In genomic region chr3:187101184-187102072, GRCh38 we compare ENCODE assay signal across 9 cellular contexts. TPM values are rescaled to one million over a fixed set of nuclear protein-coding genes. Genes with fewer than 3 reads are reported as not detected.
DNase-seq lines count a peak whose midpoint lies in the region; ATAC-seq and TF ChIP-seq lines count a peak whose summit lies in the region.
"Had no signal": no experiment of that assay in that cellular context is flagged by ENCODE, and none has a peak within 500 bp of the region (broad histone marks: within the 10 kb centered on the region; RNA-seq: fewer than 3 reads in every experiment).

No MANE protein-coding gene starts in this region.

- 22 to 44% methylated on average over 4 to 9 of the region's 9 CpGs for WGBS in body of pancreas, 2 donors

- H3K9me3 ChIP-seq in T-helper 17 cell (ENCODE audit: control insufficient read depth, low read length, poor library complexity, severe bottlenecking) (no peaks in the 10 kb centered on the region), body of pancreas (no peaks in the 10 kb centered on the region)
- H3K9me3 ChIP-seq: HAP-1 had no signal

- H3K36me3 Mint-ChIP-seq in T-helper 17 cell (ENCODE audit: low read depth), result peaks cover 2% of the 10 kb centered on the region

- no peaks in the 10 kb centered on the region for H3K27me3 ChIP-seq in body of pancreas

- H3K4me3 ChIP-seq in body of pancreas, result no peak overlapping the region
- H3K4me3 ChIP-seq: HAP-1 had no signal

- H3K4me1 Mint-ChIP-seq in T-helper 17 cell, result peaks cover 19% of the 10 kb centered on the region

- intact Hi-C loops in body of pancreas (cut with DNase I), result no loop called here

- H3K4me3 Mint-ChIP-seq in T-helper 17 cell, result peak overlapping the region; percentile 88

- no peak for TF ChIP-seq POLR2A in body of pancreas (IDR thresholded peaks at IDR 0.05)

- H3K27ac Mint-ChIP-seq in T-helper 17 cell, result peak overlapping the region; percentile 92

- no peaks in the 10 kb centered on the region for H3K27me3 Mint-ChIP-seq in T-helper 17 cell

- no peak for TF ChIP-seq CTCF in body of pancreas (IDR thresholded peaks at IDR 0.05)

- peaks cover 7% of the 10 kb centered on the region for H3K4me1 ChIP-seq in body of pancreas

- H3K36me3 ChIP-seq in body of pancreas (replicated peaks in 1 of 2; ENCODE audit: insufficient read depth in 1 of 2, low read depth in 2 of 2), result no peaks in the 10 kb centered on the region
- H3K36me3 ChIP-seq: HAP-1 had no signal

- peak overlapping the region in 2 of 4 donors; percentile 51 to 54 for H3K27ac ChIP-seq in body of pancreas

- DNase-seq in CD1c-positive myeloid dendritic cell (ENCODE audit: extremely low spot score), result peak; percentile 28
- peak in 2 of 3 donors; percentile 9 to 38 for DNase-seq in T-helper 17 cell
- DNase-seq in body of pancreas, result peak; percentile 49 to 67 (median 62)
- DNase-seq in kidney glomerular epithelial cell (lab: John Stamatoyannopoulos, UW), result peak; percentile 57
- peak; percentile 34 to 35 for DNase-seq in stimulated activated CD4-positive, alpha-beta T cell treated with anti-CD3 and anti-CD28 coated beads, Interleukin-4, amount 100 ng/mL, for 48 hours (ENCODE audit: low read depth in 2 of 2)

- peak; percentile 53 for ATAC-seq in HG03039 (IDR thresholded peaks at IDR 0.05; ENCODE audit: unreplicated experiment)
- peak; percentile 77 for ATAC-seq in T-helper 17 cell
- peak; percentile 58 for ATAC-seq in body of pancreas
- ATAC-seq in GM18517 (IDR thresholded peaks at IDR 0.05; ENCODE audit: unreplicated experiment), result no peak
- no peak for ATAC-seq in HG02610 (IDR thresholded peaks at IDR 0.05; ENCODE audit: unreplicated experiment)

RNA-seq across cellular contexts. Expression of gene RPL39L, which starts 37.9 kb away (rescaled TPM):
- total RNA-seq in T-helper 17 cell (1 to 10 TPM; 2.2 to 5.8 TPM), body of pancreas (1 to 10 TPM in 1 of 2 donors, not detected in 1; 7.8 TPM)

Comparison
In these comparisons a context has a peak if more than half of its experiments do, and no peak if none do; other contexts are left out.
1. ATAC-seq: peak in HG03039 (single experiment), T-helper 17 cell (single experiment) and body of pancreas (single experiment); none in GM18517 (single experiment) and HG02610 (single experiment).
2. Peak in every context shown above with its lines, with median percentiles within 50 percentile points of each other: DNase-seq.